Comparison of ENCODE assay signal across 7 cellular contexts in the genomic region with DNA sequence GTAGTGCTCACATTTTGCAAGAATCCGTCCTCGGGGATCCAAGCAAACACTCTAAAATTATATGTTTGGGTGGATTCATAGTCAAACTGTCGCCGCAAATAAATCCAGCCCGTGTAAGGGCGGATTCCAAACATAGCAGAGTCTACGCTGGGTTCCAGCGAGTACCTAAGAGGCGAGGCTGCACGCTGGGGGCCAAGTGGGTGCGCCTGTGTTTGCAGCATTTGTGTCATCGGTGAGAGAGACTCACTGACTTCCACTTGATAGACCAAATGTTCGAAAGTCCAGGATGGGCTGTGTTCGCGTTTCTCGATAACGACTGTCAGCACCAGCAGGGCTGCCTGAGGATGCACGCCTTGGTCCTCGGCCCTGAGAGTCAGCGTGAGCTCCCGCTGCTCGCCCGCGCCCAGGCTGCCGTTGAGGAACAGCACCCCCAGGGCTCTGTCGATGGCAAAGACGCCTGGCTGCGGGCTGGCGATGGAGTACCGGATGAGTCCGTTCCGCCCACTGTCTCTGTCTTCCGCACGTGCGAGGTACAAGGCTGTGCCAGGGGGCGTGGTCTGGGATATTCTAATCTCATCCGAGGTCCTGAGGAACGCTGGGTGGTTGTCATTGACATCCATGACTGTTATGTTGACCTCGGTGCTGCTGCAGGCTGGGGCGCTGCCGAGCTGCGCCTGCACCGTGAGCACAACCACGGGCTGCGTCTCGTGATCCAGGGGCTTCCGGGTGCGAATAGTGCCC.
DNase-seq lines count a peak whose midpoint lies in the region; ATAC-seq and TF ChIP-seq lines count a peak whose summit lies in the region.

No MANE protein-coding gene starts in this region.

- DNase-seq in GM19238 (ENCODE audit: insufficient read length, low spot score): peak; percentile 16
- peak; percentile 38 for DNase-seq in activated B cell treated with CpG ODN at 0.5 μM for 24 hours
- peak in 52 of 61 donors; percentile 11 to 85 (median 46) for DNase-seq in caudate nucleus (lab: John Stamatoyannopoulos, UW)
- DNase-seq in SW 1271 (lab: John Stamatoyannopoulos, UW): no peak

- intact Hi-C loops in activated B cell treated with CpG ODN at 0.5 μM for 24 hours (cut with micrococcal nuclease): loop anchor here (1.0 to 5.0 kb wide), 3 partner anchors 84 to 218 kb away; partner anchors contain the start of gene PLRG1

- peak overlapping the region; percentile 85 for H3K4me3 Mint-ChIP-seq in activated B cell treated with CpG ODN at 0.5 μM for 24 hours
- H3K4me3 Mint-ChIP-seq in stimulated activated memory B cell treated with anti-CD40 and anti-IgM and Interleukin-4, amounts not matched to agents 10 μg/mL and 1 μg/mL and 100 μg/mL, for 72 hours: peak overlapping the region; percentile 77

- POLR2A ChIA-PET in activated B cell treated with CpG ODN at 0.5 μM for 24 hours (lab: Charles Lee): no interaction called here

- peak; percentile 83 for ATAC-seq in HG03342 (IDR thresholded peaks at IDR 0.05; ENCODE audit: unreplicated experiment)
- peak; percentile 90 for ATAC-seq in activated B cell treated with CpG ODN at 0.5 μM for 24 hours (ENCODE audit: low read depth)
- ATAC-seq in stimulated activated memory B cell treated with anti-CD40 and anti-IgM and Interleukin-4, amounts not matched to agents 10 μg/mL and 1 μg/mL and 100 μg/mL, for 72 hours: peak; percentile 88

- CTCF ChIA-PET in activated B cell treated with CpG ODN at 0.5 μM for 24 hours (lab: Charles Lee): interaction anchor here (6.1 kb wide), 1 partner anchor 175 kb away, joined by 43 read pairs; no protein-coding TSS in a partner anchor

- no peaks in the 10 kb centered on the region for H3K36me3 Mint-ChIP-seq in activated B cell treated with CpG ODN at 0.5 μM for 24 hours (ENCODE audit: low read depth)
- no peaks in the 10 kb centered on the region for H3K36me3 Mint-ChIP-seq in stimulated activated memory B cell treated with anti-CD40 and anti-IgM and Interleukin-4, amounts not matched to agents 10 μg/mL and 1 μg/mL and 100 μg/mL, for 72 hours

- H3K4me1 ChIP-seq in mononuclear cell (ENCODE audit: insufficient read depth, low read length): peaks cover 10% of the 10 kb centered on the region

- TF ChIP-seq CTCF in activated B cell treated with CpG ODN at 0.5 μM for 24 hours (IDR thresholded peaks at IDR 0.05): no peak

- H3K27me3 ChIP-seq in mononuclear cell (ENCODE audit: insufficient read depth, low read length): peaks cover 30% of the 10 kb centered on the region

- H3K27ac ChIP-seq in caudate nucleus (ENCODE audit: low read depth, low read length): no peak overlapping the region

- H3K9me3 ChIP-seq in mononuclear cell (ENCODE audit: low read depth, low read length): no peaks in the 10 kb centered on the region

- peaks cover 22% of the 10 kb centered on the region for H3K27me3 Mint-ChIP-seq in activated B cell treated with CpG ODN at 0.5 μM for 24 hours
- no peaks in the 10 kb centered on the region for H3K27me3 Mint-ChIP-seq in stimulated activated memory B cell treated with anti-CD40 and anti-IgM and Interleukin-4, amounts not matched to agents 10 μg/mL and 1 μg/mL and 100 μg/mL, for 72 hours

- peak overlapping the region; percentile 64 for H3K27ac Mint-ChIP-seq in activated B cell treated with CpG ODN at 0.5 μM for 24 hours
- peak overlapping the region; percentile 26 for H3K27ac Mint-ChIP-seq in stimulated activated memory B cell treated with anti-CD40 and anti-IgM and Interleukin-4, amounts not matched to agents 10 μg/mL and 1 μg/mL and 100 μg/mL, for 72 hours

- H3K9me3 Mint-ChIP-seq in activated B cell treated with CpG ODN at 0.5 μM for 24 hours: no peaks in the 10 kb centered on the region
- H3K9me3 Mint-ChIP-seq in stimulated activated memory B cell treated with anti-CD40 and anti-IgM and Interleukin-4, amounts not matched to agents 10 μg/mL and 1 μg/mL and 100 μg/mL, for 72 hours: no peaks in the 10 kb centered on the region

- H3K4me3 ChIP-seq in mononuclear cell (ENCODE audit: low read length): peak overlapping the region; percentile 31

- peaks cover 11% of the 10 kb centered on the region for H3K4me1 Mint-ChIP-seq in activated B cell treated with CpG ODN at 0.5 μM for 24 hours
- peaks cover 13% of the 10 kb centered on the region for H3K4me1 Mint-ChIP-seq in stimulated activated memory B cell treated with anti-CD40 and anti-IgM and Interleukin-4, amounts not matched to agents 10 μg/mL and 1 μg/mL and 100 μg/mL, for 72 hours

Comparison
In these comparisons a context has a peak if more than half of its experiments do, and no peak if none do; other contexts are left out.
1. DNase-seq: peak in GM19238 (single experiment), activated B cell treated with CpG ODN at 0.5 μM for 24 hours (single experiment) and caudate nucleus (52 of 61); none in SW 1271 (0 of 2).
2. Peak in every context shown above with its lines, with median percentiles within 50 percentile points of each other: ATAC-seq.